Comparison of ENCODE assay signal across 26 cellular contexts in genomic region chr15:66238318-66238717, GRCh38. TPM values are rescaled to one million over a fixed set of nuclear protein-coding genes. Genes with fewer than 3 reads are reported as not detected.
"Had no signal": no experiment of that assay in that cellular context is flagged by ENCODE, and none has a peak within 500 bp of the region (broad histone marks: within the 10 kb centered on the region; RNA-seq: fewer than 3 reads in every experiment).

No MANE protein-coding gene starts in this region.

- H3K27ac ChIP-seq: HL-60, PC-9, Peyer's patch, SJSA1, SK-N-MC had no signal

- H3K9me3 Mint-ChIP-seq: IgD-negative memory B cell had no signal

- H2AFZ ChIP-seq: PC-9 had no signal

- H3K4me3 Mint-ChIP-seq: IgD-negative memory B cell had no signal

- H3K9me3 ChIP-seq: Peyer's patch, SJSA1 had no signal

- DNase-seq: KBM-7, NCI-H1092, NCI-H1105 treated with DMSO at 0.1 percent for 48 hours, NCI-H1417 treated with DMSO at 0.1 percent for 48 hours, NCI-H146, NCI-H1694 treated with DMSO at 0.1 percent for 48 hours, NCI-H1930, NCI-H2081, NCI-H2107, NCI-H2171, NCI-H226, NCI-H446, NCI-H510A, NCI-H524 treated with DMSO at 0.1 percent for 48 hours, NCI-H774, OCI-M1, PC-9, Peyer's patch, Right ventricle myocardium superior, RPMI8226, SIG-M5 had no signal

- H3K27ac Mint-ChIP-seq: IgD-negative memory B cell had no signal

- H3K4me2 ChIP-seq: PC-9 had no signal

- H3K27me3 ChIP-seq: Peyer's patch had no signal

- H3K4me1 ChIP-seq: Peyer's patch, SJSA1 had no signal

- H3K36me3 ChIP-seq: Peyer's patch, SJSA1 had no signal

- H3K4me3 ChIP-seq: PC-9, Peyer's patch, SJSA1, SK-N-MC had no signal

RNA-seq across cellular contexts. Expression of gene MEGF11, which starts 15.2 kb away (rescaled TPM):
- total RNA-seq: LHCN-M2, PC-9, Peyer's patch, Right ventricle myocardium superior had no signal
